ENCODE assay signal across 25 cellular contexts in genomic region chr4:69362351-69362750, GRCh38.
"Had no signal": no experiment of that assay in that cellular context is flagged by ENCODE, and none has a peak within 500 bp of the region (broad histone marks: within the 10 kb centered on the region; RNA-seq: fewer than 3 reads in every experiment).

No MANE protein-coding gene starts in this region.

- DNase-seq: activated CD4-positive, alpha-beta memory T cell treated with anti-CD3 and anti-CD28 coated beads, Interleukin-2, amount 10 ng/mL, durations not matched to agents 7 days and 5 days; activated CD4-positive, alpha-beta T cell treated with anti-CD3 and anti-CD28 coated beads for 1 hour; activated CD4-positive, alpha-beta T cell treated with anti-CD3 and anti-CD28 coated beads for 4 hours; activated CD4-positive, alpha-beta T cell treated with anti-CD3 and anti-CD28 coated beads, Interleukin-2, amount 10 ng/mL, durations not matched to agents 7 days and 5 days; activated CD4-positive, alpha-beta T cell treated with anti-CD3 and anti-CD28 coated beads, Interleukin-2, amount 50 U/mL, for 4 hours; activated CD8-positive, alpha-beta memory T cell treated with anti-CD3 and anti-CD28 coated beads, Interleukin-2, amount 50 U/mL, for 48 hours; activated gamma-delta T cell; activated naive CD4-positive, alpha-beta T cell; activated naive CD4-positive, alpha-beta T cell treated with anti-CD3 and anti-CD28 coated beads, Interleukin-2, amount 10 ng/mL, durations not matched to agents 7 days and 5 days; activated naive CD8-positive, alpha-beta T cell treated with anti-CD3 and anti-CD28 coated beads, Interleukin-2, amount 10 ng/mL, durations not matched to agents 7 days and 5 days; activated T-cell treated with anti-CD3 and anti-CD28 coated beads for 4 hours; activated T-cell treated with anti-CD3 and anti-CD28 coated beads, Interleukin-2, amount 50 U/mL, for 24 hours; activated T-cell treated with anti-CD3 and anti-CD28 coated beads, Interleukin-2, amount 50 U/mL, for 72 hours; dorsolateral prefrontal cortex; effector memory CD4-positive, alpha-beta T cell; endodermal cell; foreskin fibroblast; head of caudate nucleus; hippocampal formation had no signal

- H3K9me3 ChIP-seq: ascending aorta had no signal

- H3K27ac ChIP-seq: ascending aorta, coronary artery, dorsolateral prefrontal cortex, VCaP had no signal

- H3K4me3 ChIP-seq: ascending aorta, coronary artery, dorsolateral prefrontal cortex had no signal

- ATAC-seq: activated naive CD4-positive, alpha-beta T cell treated with anti-CD3 and anti-CD28 coated beads, Interleukin-2, amount 50 U/mL, for 72 hours; activated T-cell treated with anti-CD3 and anti-CD28 coated beads, Interleukin-2, amount 50 U/mL, for 72 hours; esophagus mucosa; WTC11 had no signal

- H3K36me3 ChIP-seq: ascending aorta had no signal

- H3K27me3 ChIP-seq: ascending aorta had no signal

- H3K4me1 ChIP-seq: ascending aorta had no signal
